Comparison of ENCODE assay signal across 17 cellular contexts in the genomic region with DNA sequence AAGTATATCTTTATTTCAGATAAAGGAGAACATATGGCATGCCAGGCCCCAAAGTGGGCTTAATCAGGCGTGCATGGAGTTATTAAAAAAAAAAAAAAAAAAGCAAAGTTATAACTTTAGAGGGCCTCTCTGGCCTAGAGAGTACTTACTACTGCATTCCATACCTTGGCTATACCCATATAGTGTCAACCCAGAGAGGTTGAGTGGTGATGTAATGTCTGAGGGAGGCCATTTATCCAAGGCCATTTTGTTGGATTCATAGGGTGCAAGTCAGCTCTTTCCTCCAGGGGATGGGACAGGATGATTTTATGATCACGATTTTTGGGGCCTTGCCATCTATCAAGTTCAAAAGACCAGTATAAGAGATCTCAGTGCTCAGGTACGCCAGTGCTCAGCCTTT.
DNase-seq lines count a peak whose midpoint lies in the region; ATAC-seq and TF ChIP-seq lines count a peak whose summit lies in the region.
"Had no signal": no experiment of that assay in that cellular context is flagged by ENCODE, and none has a peak within 500 bp of the region (broad histone marks: within the 10 kb centered on the region; RNA-seq: fewer than 3 reads in every experiment).

No MANE protein-coding gene starts in this region.

- H3K36me3 ChIP-seq in left ventricle myocardium inferior (peaks cover 67% of the 10 kb centered on the region), left lung (peaks cover 0 to 69% of the 10 kb centered on the region in 2 donors)

- ATAC-seq in left ventricle myocardium superior (no peak), left lung (peak; percentile 44)
- ATAC-seq in stimulated activated effector memory CD8-positive, alpha-beta T cell treated with anti-CD3 and anti-CD28 coated beads, Interleukin-12 subunit alpha, Interleukin-12 subunit beta, amount 100 ng/mL, for 72 hours = no peak

- H3K9me3 ChIP-seq in left ventricle myocardium inferior (replicated peaks) = no peaks in the 10 kb centered on the region
- H3K9me3 ChIP-seq in left lung = no peaks in the 10 kb centered on the region
- H3K9me3 ChIP-seq: heart left ventricle, tibial nerve had no signal

- H3K27ac ChIP-seq in left ventricle myocardium inferior (replicated peaks) (peak overlapping the region; percentile 16), left lung (peak overlapping the region; percentile 56 to 58)
- H3K27ac ChIP-seq: tibial nerve had no signal

- H3K4me1 ChIP-seq in left ventricle myocardium inferior (peaks cover 17% of the 10 kb centered on the region), left lung (peaks cover 0 to 20% of the 10 kb centered on the region in 2 donors)
- H3K4me1 ChIP-seq: tibial nerve had no signal

- no peak overlapping the region for H3K4me3 ChIP-seq in left ventricle myocardium inferior
- H3K4me3 ChIP-seq in left lung = no peak overlapping the region
- H3K4me3 ChIP-seq: heart left ventricle, tibial nerve had no signal

- intact Hi-C loops in left ventricle myocardium inferior (cut with micrococcal nuclease) = no loop called here
- intact Hi-C loops in left ventricle myocardium superior (cut with micrococcal nuclease) = no loop called here
- intact Hi-C loops in left lung (cut with DNase I) = loop anchor here in 1 of 2 donors (10.0 kb wide), 1 partner anchor 172 kb away; no protein-coding TSS in a partner anchor

- H3K27me3 ChIP-seq in left ventricle myocardium inferior (ENCODE audit: low read depth) (no peaks in the 10 kb centered on the region), left lung (no peaks in the 10 kb centered on the region)
- H3K27me3 ChIP-seq: heart left ventricle, tibial nerve had no signal

- H3K36me3 Mint-ChIP-seq in stimulated activated effector memory CD8-positive, alpha-beta T cell treated with anti-CD3 and anti-CD28 coated beads, Interleukin-12 subunit alpha, Interleukin-12 subunit beta, amount 100 ng/mL, for 72 hours = peaks cover 88% of the 10 kb centered on the region

- H3K4me1 Mint-ChIP-seq in stimulated activated effector memory CD8-positive, alpha-beta T cell treated with anti-CD3 and anti-CD28 coated beads, Interleukin-12 subunit alpha, Interleukin-12 subunit beta, amount 100 ng/mL, for 72 hours = peaks cover 8% of the 10 kb centered on the region

- TF ChIP-seq CTCF in left ventricle myocardium inferior (IDR thresholded peaks at IDR 0.05; ENCODE audit: borderline replicate concordance) (no peak), left lung (IDR thresholded peaks at IDR 0.05) (no peak)

- no peaks in the 10 kb centered on the region for H3K9me3 Mint-ChIP-seq in stimulated activated effector memory CD8-positive, alpha-beta T cell treated with anti-CD3 and anti-CD28 coated beads, Interleukin-12 subunit alpha, Interleukin-12 subunit beta, amount 100 ng/mL, for 72 hours
- H3K9me3 Mint-ChIP-seq: CD4-positive, CD25-positive, alpha-beta regulatory T cell had no signal

- no peak overlapping the region for H3K4me3 Mint-ChIP-seq in stimulated activated effector memory CD8-positive, alpha-beta T cell treated with anti-CD3 and anti-CD28 coated beads, Interleukin-12 subunit alpha, Interleukin-12 subunit beta, amount 100 ng/mL, for 72 hours
- H3K4me3 Mint-ChIP-seq: CD4-positive, CD25-positive, alpha-beta regulatory T cell had no signal

- no peak for TF ChIP-seq POLR2A in erythroblast (IDR thresholded peaks at IDR 0.05; ENCODE audit: low read length)

- no peak for DNase-seq in left ventricle myocardium inferior
- no peak for DNase-seq in left ventricle myocardium superior
- no peak for DNase-seq in left lung
- DNase-seq in stimulated activated effector memory CD8-positive, alpha-beta T cell treated with anti-CD3 and anti-CD28 coated beads, Interleukin-12 subunit alpha, Interleukin-12 subunit beta, amount 100 ng/mL, for 72 hours (ENCODE audit: low spot score in 2 of 2) = no peak
- no peak for DNase-seq in dermis blood vessel endothelial cell
- DNase-seq in NOMO-1 treated with dmso at 0.1 percent for 144 hours (lab: John Stamatoyannopoulos, UW; ENCODE audit: unreplicated experiment) = no peak
- no peak for DNase-seq in ecto neural progenitor cell (ENCODE audit: low spot score)
- no peak for DNase-seq in erythroblast (lab: John Stamatoyannopoulos, UW)
- DNase-seq: activated CD4-positive, CD25-positive, alpha-beta regulatory T cell; activated gamma-delta T cell; CD4-positive, CD25-positive, alpha-beta regulatory T cell; DMS79; heart left ventricle; NCI-H1092; NCI-H2107; NCI-H69 had no signal

- peak overlapping the region; percentile 15 for H3K27ac Mint-ChIP-seq in stimulated activated effector memory CD8-positive, alpha-beta T cell treated with anti-CD3 and anti-CD28 coated beads, Interleukin-12 subunit alpha, Interleukin-12 subunit beta, amount 100 ng/mL, for 72 hours
- H3K27ac Mint-ChIP-seq: CD4-positive, CD25-positive, alpha-beta regulatory T cell had no signal
